In genomic region chr11:113596658-113597057, GRCh38 we compare ENCODE assay signal across 16 cellular contexts.
DNase-seq lines count a peak whose midpoint lies in the region; ATAC-seq and TF ChIP-seq lines count a peak whose summit lies in the region.
"Had no signal": no experiment of that assay in that cellular context is flagged by ENCODE, and none has a peak within 500 bp of the region (broad histone marks: within the 10 kb centered on the region; RNA-seq: fewer than 3 reads in every experiment).

No MANE protein-coding gene starts in this region.

- peaks cover 6% of the 10 kb centered on the region; the same call in 2 of the 3 replicates for H3K36me3 Mint-ChIP-seq in GM23338 (ENCODE audit: low read depth)
- peaks cover 8% of the 10 kb centered on the region for H3K36me3 Mint-ChIP-seq in WTC11
- H3K36me3 Mint-ChIP-seq: CD4-positive, alpha-beta memory T cell had no signal

- POLR2A ChIA-PET in WTC11 (lab: Charles Lee): no interaction called here

- intact Hi-C loops in posterior cingulate gyrus (cut with DNase I): no loop called here

- no peaks in the 10 kb centered on the region for H4K20me1 ChIP-seq in GM23338 (replicated peaks; ENCODE audit: insufficient read depth)

- H3K79me2 ChIP-seq in GM23338 (replicated peaks; ENCODE audit: insufficient read depth): no peaks in the 10 kb centered on the region

- no peaks in the 10 kb centered on the region for H3K9me2 ChIP-seq in GM23338 (ENCODE audit: insufficient read depth)

- H3K9me3 Mint-ChIP-seq in GM23338 (peaks cover 15% of the 10 kb centered on the region), WTC11 (peaks cover 16% of the 10 kb centered on the region)

- H3K36me3 ChIP-seq in GM23338 (ENCODE audit: insufficient read depth) (no peaks in the 10 kb centered on the region), H7 (replicated peaks; ENCODE audit: control insufficient read depth, insufficient read depth, low read length) (no peaks in the 10 kb centered on the region)

- peak; percentile 27 for DNase-seq in GM23338 (ENCODE audit: low spot score)
- peak; percentile 15 for DNase-seq in H7
- no peak for DNase-seq in WTC11 (ENCODE audit: low spot score)
- DNase-seq in islet precursor cell: peak; percentile 37
- no peak for DNase-seq in posterior cingulate gyrus
- DNase-seq in foreskin fibroblast: no peak
- no peak for DNase-seq in NCI-H345 treated with DMSO at 0.1 percent for 48 hours (lab: John Stamatoyannopoulos, UW; ENCODE audit: unreplicated experiment)
- DNase-seq in NCI-H82 (lab: John Stamatoyannopoulos, UW): no peak
- DNase-seq: C1 segment of cervical spinal cord; Calu3; CD4-positive, alpha-beta memory T cell; COR-L47; DMS53; DND-41; H9 had no signal

- H3K4me3 ChIP-seq in GM23338 (no peak overlapping the region), H7 (ENCODE audit: insufficient read depth, low read depth, low read length) (no peak overlapping the region), foreskin fibroblast (ENCODE audit: low read depth in 1 of 2, low read length in 2 of 2) (no peak overlapping the region)

- H2AFZ ChIP-seq in GM23338: no peak overlapping the region

- CTCF ChIA-PET in WTC11 (lab: Charles Lee): interaction anchor here (0.8 to 1.0 kb wide), 3 partner anchors 134 to 210 kb away, joined by 3 to 4 read pairs (median 3); partner anchors contain the start of gene ZW10

- peak in 1 of 2 experiments; percentile 23; a peak in 2 of 4 replicates for TF ChIP-seq CTCF in GM23338 (conservative IDR thresholded peaks at IDR 0.05; ENCODE audit: low read depth in 2 of 2)
- TF ChIP-seq CTCF in WTC11 (IDR thresholded peaks at IDR 0.05): no peak
- TF ChIP-seq CTCF in foreskin fibroblast (IDR thresholded peaks at IDR 0.05; ENCODE audit: low read depth, low read length): no peak

- H3F3A ChIP-seq in GM23338 (replicated peaks; ENCODE audit: low read depth): no peaks in the 10 kb centered on the region

- H3K27me3 Mint-ChIP-seq in GM23338 (ENCODE audit: insufficient read depth, low read depth, poor library complexity) (peaks cover 7% of the 10 kb centered on the region), WTC11 (ENCODE audit: low read depth) (no peaks in the 10 kb centered on the region)

- H3K4me1 ChIP-seq in GM23338 (ENCODE audit: insufficient read depth): no peaks in the 10 kb centered on the region

- no peak for ATAC-seq in GM23338
- peak; percentile 75 for ATAC-seq in WTC11
- ATAC-seq: HCT116 had no signal

- H3K27ac Mint-ChIP-seq in GM23338 (no peak overlapping the region), WTC11 (no peak overlapping the region)
- H3K27ac Mint-ChIP-seq: CD4-positive, alpha-beta memory T cell; H9 had no signal

- H3K27me3 ChIP-seq in GM23338 (ENCODE audit: insufficient read depth) (no peaks in the 10 kb centered on the region), H7 (ENCODE audit: control insufficient read depth, insufficient read depth, low read length) (no peaks in the 10 kb centered on the region)

- no peak overlapping the region for H3K4me3 Mint-ChIP-seq in GM23338
- H3K4me3 Mint-ChIP-seq in WTC11: no peak overlapping the region
- H3K4me3 Mint-ChIP-seq: CD4-positive, alpha-beta memory T cell; H9 had no signal

- H3K27ac ChIP-seq in GM23338 (ENCODE audit: low read depth): no peak overlapping the region

- H3K4me2 ChIP-seq in GM23338: no peak overlapping the region

- H3K4me1 Mint-ChIP-seq in GM23338 (0 out of 3 replicates have a peak, but pooled peaks cover 3% of the 10 kb centered on the region), WTC11 (peaks cover 6% of the 10 kb centered on the region)
- H3K4me1 Mint-ChIP-seq: CD4-positive, alpha-beta memory T cell had no signal

TF ChIP-seq in GM23338, 12 proteins besides CTCF, POLR2A, EP300 and RAD21 (continues in another document):
- TF ChIP-seq ZNF331 (CRISPR knock-in tag; IDR thresholded peaks at IDR 0.05; ENCODE audit: low read depth): no peak
- no peak for TF ChIP-seq POLR2AphosphoS5 (IDR thresholded peaks at IDR 0.05; ENCODE audit: low read depth)
- no peak for TF ChIP-seq REST (IDR thresholded peaks at IDR 0.05; ENCODE audit: unreplicated experiment)

TF ChIP-seq in WTC11, 78 proteins besides CTCF, POLR2A, EP300 and RAD21:
- TF ChIP-seq ETV6 (CRISPR knock-in tag; IDR thresholded peaks at IDR 0.05): no peak

Comparison
In these comparisons a context has a peak if more than half of its experiments do, and no peak if none do; other contexts are left out.
1. DNase-seq: peak in GM23338 (single experiment), H7 (single experiment) and islet precursor cell (single experiment); none in WTC11 (single experiment), posterior cingulate gyrus (0 of 10), foreskin fibroblast (0 of 2), NCI-H345 treated with DMSO at 0.1 percent for 48 hours (single experiment) and NCI-H82 (single experiment).